ENCODE assay signal across 21 cellular contexts in genomic region chr2:44098050-44098449, GRCh38.
DNase-seq lines count a peak whose midpoint lies in the region; ATAC-seq and TF ChIP-seq lines count a peak whose summit lies in the region.
"Had no signal": no experiment of that assay in that cellular context is flagged by ENCODE, and none has a peak within 500 bp of the region (broad histone marks: within the 10 kb centered on the region; RNA-seq: fewer than 3 reads in every experiment).

No MANE protein-coding gene starts in this region.

- TF ChIP-seq CTCF in nephron progenitor cell (IDR thresholded peaks at IDR 0.05): no peak

- no peaks in the 10 kb centered on the region for H3K9me3 Mint-ChIP-seq in T-helper 2 cell treated with Interferon-gamma antibody and Interleukin-4, amounts not matched to agents 5 μg/mL and 100 μg/mL, for 36 hours
- peaks cover 8% of the 10 kb centered on the region for H3K9me3 Mint-ChIP-seq in nephron progenitor cell

- H3K4me3 Mint-ChIP-seq in T-helper 2 cell treated with Interferon-gamma antibody and Interleukin-4, amounts not matched to agents 5 μg/mL and 100 μg/mL, for 36 hours: no peak overlapping the region
- H3K4me3 Mint-ChIP-seq in nephron progenitor cell: no peak overlapping the region
- H3K4me3 Mint-ChIP-seq: neural crest cell had no signal

- H3K4me1 Mint-ChIP-seq in T-helper 2 cell treated with Interferon-gamma antibody and Interleukin-4, amounts not matched to agents 5 μg/mL and 100 μg/mL, for 36 hours (ENCODE audit: low read depth): peaks cover 34% of the 10 kb centered on the region
- peaks cover 5% of the 10 kb centered on the region for H3K4me1 Mint-ChIP-seq in nephron progenitor cell

- no peaks in the 10 kb centered on the region for H3K36me3 Mint-ChIP-seq in T-helper 2 cell treated with Interferon-gamma antibody and Interleukin-4, amounts not matched to agents 5 μg/mL and 100 μg/mL, for 36 hours (ENCODE audit: low read depth)
- H3K36me3 Mint-ChIP-seq in nephron progenitor cell (ENCODE audit: low read depth): no peaks in the 10 kb centered on the region

- DNase-seq in DMS53 (lab: John Stamatoyannopoulos, UW): peak; percentile 20
- DNase-seq in DMS53 treated with DMSO at 0.1 percent for 48 hours (lab: John Stamatoyannopoulos, UW; ENCODE audit: unreplicated experiment): no peak
- DNase-seq in T-helper 2 cell treated with Interferon-gamma antibody and Interleukin-4, amounts not matched to agents 5 μg/mL and 100 μg/mL, for 36 hours (ENCODE audit: low spot score): peak; percentile 23
- no peak for DNase-seq in nephron progenitor cell
- DNase-seq in NCI-H1105 (lab: John Stamatoyannopoulos, UW): no peak
- no peak for DNase-seq in NCI-H774 (lab: John Stamatoyannopoulos, UW)
- DNase-seq in cerebellar nuclear complex (lab: John Stamatoyannopoulos, UW): no peak
- DNase-seq: activated CD4-positive, alpha-beta T cell treated with anti-CD3 and anti-CD28 coated beads for 1 hour; activated CD8-positive, alpha-beta memory T cell treated with anti-CD3 and anti-CD28 coated beads, Interleukin-2, amount 50 U/mL, for 4 hours; activated gamma-delta T cell treated with Interleukin-2 at 50 U/mL for 16 hours; AML-193; amygdala; heart left ventricle; IMR-90; left ventricle myocardium inferior; NCI-H1436; psoas muscle; stimulated activated CD4-positive, alpha-beta T cell treated with anti-CD3 and anti-CD28 coated beads, Interleukin-4, amount 100 ng/mL, for 1 hour had no signal

- peak overlapping the region; percentile 9 for H3K27ac Mint-ChIP-seq in T-helper 2 cell treated with Interferon-gamma antibody and Interleukin-4, amounts not matched to agents 5 μg/mL and 100 μg/mL, for 36 hours
- H3K27ac Mint-ChIP-seq in nephron progenitor cell: peak overlapping the region; percentile 76

- H3K27me3 Mint-ChIP-seq in T-helper 2 cell treated with Interferon-gamma antibody and Interleukin-4, amounts not matched to agents 5 μg/mL and 100 μg/mL, for 36 hours (ENCODE audit: low read depth): no peaks in the 10 kb centered on the region
- peaks cover 4% of the 10 kb centered on the region for H3K27me3 Mint-ChIP-seq in nephron progenitor cell (ENCODE audit: low read depth, poor library complexity)

- ATAC-seq in GM21529 (IDR thresholded peaks at IDR 0.05; ENCODE audit: unreplicated experiment): peak; percentile 71
- ATAC-seq: HCT116, heart left ventricle, psoas muscle had no signal

Comparison
In these comparisons a context has a peak if more than half of its experiments do, and no peak if none do; other contexts are left out.
1. DNase-seq: peak in DMS53 (single experiment) and T-helper 2 cell treated with Interferon-gamma antibody and Interleukin-4, amounts not matched to agents 5 μg/mL and 100 μg/mL, for 36 hours (single experiment); none in DMS53 treated with DMSO at 0.1 percent for 48 hours (single experiment), nephron progenitor cell (single experiment), NCI-H1105 (single experiment), NCI-H774 (single experiment) and cerebellar nuclear complex (0 of 2).